Comparison of ENCODE assay signal across 8 cellular contexts in the genomic region with DNA sequence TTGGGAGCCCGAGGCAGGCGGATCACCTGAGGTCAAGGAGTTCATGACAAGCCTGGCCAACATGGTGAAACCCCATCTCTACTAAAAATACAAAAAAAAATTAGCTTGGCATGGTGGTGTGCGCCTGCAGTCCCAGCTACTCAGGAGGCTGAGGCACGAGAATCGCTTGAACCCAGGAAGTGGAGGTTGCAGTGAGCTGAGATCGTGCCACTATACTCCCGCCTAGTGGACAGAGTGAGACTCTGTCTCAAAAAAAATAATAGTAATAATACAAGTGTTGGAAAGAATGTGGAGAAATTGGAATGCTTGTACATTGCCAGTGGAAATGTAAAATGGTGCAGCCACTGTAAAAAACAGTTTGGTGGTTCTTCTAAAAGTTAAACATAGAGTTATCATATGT. TPM values are rescaled to one million over a fixed set of nuclear protein-coding genes. Genes with fewer than 3 reads are reported as not detected.
"Had no signal": no experiment of that assay in that cellular context is flagged by ENCODE, and none has a peak within 500 bp of the region (broad histone marks: within the 10 kb centered on the region; RNA-seq: fewer than 3 reads in every experiment).

No MANE protein-coding gene starts in this region.

RNA-seq across cellular contexts. Expression of a gene that starts 19.2 kb away (rescaled TPM):
- total RNA-seq: activated B cell treated with CpG ODN at 0.5 μM for 24 hours; activated CD4-positive, alpha-beta memory T cell treated with anti-CD3 and anti-CD28 coated beads for 36 hours; activated naive CD4-positive, alpha-beta T cell treated with anti-CD3 and anti-CD28 coated beads, Interleukin-2, amount 50 U/mL, for 72 hours; activated T-helper 1 cell treated with anti-CD3 and anti-CD28 coated beads, Interleukin-12 subunit alpha, Interleukin-12 subunit beta, Interleukin-2, Interleukin-4 antibody, amounts not matched to agents 30 ng/mL and 10 ng/mL and 1 ng/mL, durations not matched to agents 14 hours and 24 hours and 36 hours; epithelial cell of proximal tubule; fibroblast of lung; myocyte; pulmonary artery endothelial cell had no signal
- polyA plus RNA-seq: fibroblast of lung had no signal
